In genomic region chr1:230129341-230129740, GRCh38 we compare ENCODE assay signal across 2 cellular contexts.
A peak's percentile ranks its signal among the peaks of the same experiment; 100 is the strongest.
TF ChIP-seq lines count a peak whose summit lies in the region.

No MANE protein-coding gene starts in this region.

TF ChIP-seq in HepG2, 621 proteins besides CTCF, POLR2A, EP300 and RAD21:
- TF ChIP-seq SAFB2 (CRISPR knock-in tag; IDR thresholded peaks at IDR 0.05; ENCODE audit: borderline replicate concordance, low read depth), result no peak
- TF ChIP-seq ZNF253 (CRISPR knock-in tag; IDR thresholded peaks at IDR 0.05; ENCODE audit: borderline replicate concordance), result no peak
- TF ChIP-seq NR2C2 (CRISPR knock-in tag; IDR thresholded peaks at IDR 0.05; ENCODE audit: borderline replicate concordance), result no peak
- TF ChIP-seq ZFP1 (CRISPR knock-in tag; IDR thresholded peaks at IDR 0.05), result no peak
- TF ChIP-seq ZNF121 (CRISPR knock-in tag; IDR thresholded peaks at IDR 0.05), result peak; percentile 46; the same call in 1 of the 2 replicates
- no peak for TF ChIP-seq ZNF652 (CRISPR knock-in tag; IDR thresholded peaks at IDR 0.05; ENCODE audit: borderline replicate concordance, low read depth)
- no peak for TF ChIP-seq ZNF773 (CRISPR knock-in tag; IDR thresholded peaks at IDR 0.05; ENCODE audit: borderline replicate concordance)
- no peak for TF ChIP-seq ZKSCAN8 (CRISPR knock-in tag; IDR thresholded peaks at IDR 0.05; ENCODE audit: borderline replicate concordance)

TF ChIP-seq in WTC11, 78 proteins besides CTCF, POLR2A, EP300 and RAD21:
- TF ChIP-seq ZNF317 (CRISPR knock-in tag; IDR thresholded peaks at IDR 0.05; ENCODE audit: borderline replicate concordance, low read depth) (no peak), ZNF423 (CRISPR knock-in tag; IDR thresholded peaks at IDR 0.05) (no peak), SMAD4 (CRISPR knock-in tag; IDR thresholded peaks at IDR 0.05) (no peak), ZNF121 (CRISPR knock-in tag; IDR thresholded peaks at IDR 0.05) (0 out of 2 replicates have a peak, but pooled peaks have one; percentile 54)
